In the genomic region with DNA sequence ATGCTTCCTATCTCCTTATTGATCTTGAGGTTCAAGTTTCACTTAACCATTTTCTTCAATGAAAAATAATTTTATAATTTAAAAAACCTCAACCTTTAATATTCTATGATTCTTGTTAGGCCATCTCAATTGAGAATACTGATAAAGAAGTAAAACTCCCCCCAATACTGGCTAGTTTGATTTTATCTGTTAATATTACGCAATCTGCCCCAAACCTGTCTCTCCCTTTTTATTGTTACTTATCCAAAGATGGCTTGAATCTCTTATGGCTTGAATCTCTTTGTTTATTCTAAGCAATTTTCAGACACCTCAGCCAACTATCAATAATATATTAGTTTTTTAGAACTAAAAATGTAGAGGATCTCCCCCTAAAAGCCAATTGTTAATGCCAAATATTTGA, we compare ENCODE assay signal across 28 cellular contexts. TPM values are rescaled to one million over a fixed set of nuclear protein-coding genes. Genes with fewer than 3 reads are reported as not detected.
"Had no signal": no experiment of that assay in that cellular context is flagged by ENCODE, and none has a peak within 500 bp of the region (broad histone marks: within the 10 kb centered on the region; RNA-seq: fewer than 3 reads in every experiment).

No MANE protein-coding gene starts in this region.

- H3K4me1 ChIP-seq: colonic mucosa, gastrocnemius medialis had no signal

- H3K9me3 ChIP-seq: colonic mucosa, esophagus squamous epithelium, gastrocnemius medialis, heart right ventricle, left lung, lower lobe of right lung, mucosa of descending colon had no signal

- H3K4me3 ChIP-seq: colonic mucosa, esophagus squamous epithelium, gastrocnemius medialis, heart right ventricle, left lung, lower lobe of right lung, mucosa of descending colon had no signal

- ATAC-seq: effector memory CD8-positive, alpha-beta T cell; esophagus mucosa; gastrocnemius medialis; heart right ventricle; left cardiac atrium; left lung; left ventricle myocardium superior; lower lobe of right lung; mucosa of descending colon had no signal

- FAIRE-seq: endometrium, islet of Langerhans, keratinocyte had no signal

- DNase-seq: colonic mucosa; cortex of kidney; effector CD8-positive, alpha-beta T cell; effector memory CD8-positive, alpha-beta T cell; endodermal cell; erythroblast; esophagus squamous epithelium; foreskin fibroblast; foreskin melanocyte; gastrocnemius medialis; glutamatergic neuron; head of caudate nucleus; heart right ventricle; hippocampal formation; left cardiac atrium; left lung; left ventricle myocardium superior; lower lobe of right lung; mesenchymal stem cell; mucosa of descending colon; naive B cell had no signal

- H3K36me3 ChIP-seq: colonic mucosa, esophagus squamous epithelium, gastrocnemius medialis, heart right ventricle, left lung, lower lobe of right lung had no signal

- H3K27ac ChIP-seq: colonic mucosa, epithelial cell of prostate, esophagus squamous epithelium, gastrocnemius medialis, heart right ventricle, left lung, lower lobe of right lung had no signal

RNA-seq across cellular contexts. Expression of a gene that starts 4.1 kb away (rescaled TPM):
- total RNA-seq: glomerular endothelial cell had no signal

RNA-seq across cellular contexts. Expression of a gene that starts 36.1 kb away (rescaled TPM):
- total RNA-seq: dermis microvascular lymphatic vessel endothelial cell had no signal
- polyA plus RNA-seq: heart right ventricle had no signal
